12 cellular contexts compared by ENCODE assay signal in genomic region chr11:67619683-67620617, GRCh38. TPM values are rescaled to one million over a fixed set of nuclear protein-coding genes. Genes with fewer than 3 reads are reported as not detected.
"Had no signal": no experiment of that assay in that cellular context is flagged by ENCODE, and none has a peak within 500 bp of the region (broad histone marks: within the 10 kb centered on the region; RNA-seq: fewer than 3 reads in every experiment).

No MANE protein-coding gene starts in this region.

RNA-seq across cellular contexts. Expression of gene TBX10, which starts 19.6 kb away (rescaled TPM):
- total RNA-seq: activated T-helper 17 cell treated with anti-CD3 and anti-CD28 coated beads, Interleukin-2, amount 50 U/mL, for 72 hours; aorta; bronchial epithelial cell; dermis microvascular lymphatic vessel endothelial cell; esophagus mucosa; lung; naive thymus-derived CD4-positive, alpha-beta T cell; osteoblast; sciatic nerve; spleen; suprapubic skin; upper lobe of left lung had no signal
- polyA plus RNA-seq: lung; naive thymus-derived CD4-positive, alpha-beta T cell had no signal

RNA-seq across cellular contexts. Expression of gene ACY3, which starts 30.6 kb away (rescaled TPM):
- total RNA-seq: aorta, bronchial epithelial cell, dermis microvascular lymphatic vessel endothelial cell, suprapubic skin had no signal
